In the genomic region with DNA sequence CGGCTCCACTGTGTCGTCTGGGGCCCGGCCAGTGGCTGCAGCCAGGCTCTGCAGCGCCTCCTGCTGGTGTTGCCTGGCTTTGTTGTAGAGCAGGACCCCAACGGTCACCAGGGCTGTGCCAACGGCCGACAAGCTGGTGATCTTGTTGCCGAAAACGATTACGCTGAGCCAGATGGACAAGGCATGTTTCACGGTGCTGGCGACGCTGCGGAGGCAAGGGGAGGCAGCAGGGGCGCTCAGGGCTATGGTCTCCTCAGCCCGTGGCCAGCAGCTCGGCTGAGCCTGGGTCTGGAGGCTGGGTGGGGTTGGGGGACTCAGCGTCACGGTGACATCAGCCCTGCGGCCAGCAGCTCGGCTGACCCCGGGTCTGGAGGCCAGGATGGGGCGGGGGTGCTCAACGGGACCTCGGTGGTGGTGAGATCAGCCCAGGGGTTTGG, we compare ENCODE assay signal across 8 cellular contexts. TPM values are rescaled to one million over a fixed set of nuclear protein-coding genes. Genes with fewer than 3 reads are reported as not detected.
DNase-seq lines count a peak whose midpoint lies in the region; TF ChIP-seq lines count a peak whose summit lies in the region.

No MANE protein-coding gene starts in this region.

- H3K9me3 ChIP-seq in Peyer's patch, result no peaks in the 10 kb centered on the region
- no peaks in the 10 kb centered on the region for H3K9me3 ChIP-seq in endodermal cell (ENCODE audit: control insufficient read depth, low read length)
- H3K9me3 ChIP-seq in sigmoid colon, result no peaks in the 10 kb centered on the region
- no peaks in the 10 kb centered on the region for H3K9me3 ChIP-seq in uterus

- peaks cover 36% of the 10 kb centered on the region for H3K36me3 Mint-ChIP-seq in endodermal cell (ENCODE audit: low read depth)

- H3K4me1 ChIP-seq in Peyer's patch, result no peaks in the 10 kb centered on the region
- no peaks in the 10 kb centered on the region for H3K4me1 ChIP-seq in endodermal cell (ENCODE audit: control insufficient read depth, insufficient read depth, low read length)
- no peaks in the 10 kb centered on the region for H3K4me1 ChIP-seq in sigmoid colon
- no peaks in the 10 kb centered on the region for H3K4me1 ChIP-seq in uterus

- TF ChIP-seq POLR2A in Peyer's patch (IDR thresholded peaks at IDR 0.05), result no peak
- no peak for TF ChIP-seq POLR2A in sigmoid colon (IDR thresholded peaks at IDR 0.05)
- no peak for TF ChIP-seq POLR2A in uterus (IDR thresholded peaks at IDR 0.05)

- no peak for TF ChIP-seq EP300 in sigmoid colon (IDR thresholded peaks at IDR 0.05)

- peak; percentile 42 for TF ChIP-seq CTCF in GM10266 (IDR thresholded peaks at IDR 0.05; ENCODE audit: control insufficient read depth, insufficient read depth, low read depth, missing control alignments)
- peak in 5 of 6 experiments; percentile 26 to 50 (median 38) for TF ChIP-seq CTCF in Peyer's patch (IDR thresholded peaks at IDR 0.05)
- peak; percentile 79 for TF ChIP-seq CTCF in endodermal cell (conservative IDR thresholded peaks at IDR 0.05)
- TF ChIP-seq CTCF in sigmoid colon (IDR thresholded peaks at IDR 0.05), result peak in 3 of 4 experiments; percentile 14 to 35 (median 17)
- no peak for TF ChIP-seq CTCF in uterus (IDR thresholded peaks at IDR 0.05)

- no peak overlapping the region for H3K4me3 Mint-ChIP-seq in endodermal cell

- H3K4me1 Mint-ChIP-seq in endodermal cell, result no peaks in the 10 kb centered on the region

- H3K9ac ChIP-seq in endodermal cell (ENCODE audit: extremely low read depth, low read length, poor library complexity, severe bottlenecking), result no peak overlapping the region

- H3K27me3 ChIP-seq in Peyer's patch, result no peaks in the 10 kb centered on the region
- no peaks in the 10 kb centered on the region for H3K27me3 ChIP-seq in endodermal cell (ENCODE audit: control insufficient read depth, insufficient read depth, low read length, poor library complexity, severe bottlenecking)
- H3K27me3 ChIP-seq in sigmoid colon, result no peaks in the 10 kb centered on the region
- H3K27me3 ChIP-seq in uterus, result no peaks in the 10 kb centered on the region

- H3K36me3 ChIP-seq in Peyer's patch (peaks cover 0 to 66% (median 0%) of the 10 kb centered on the region in 3 donors), endodermal cell (ENCODE audit: control insufficient read depth, insufficient read depth, low read length) (peaks cover 30% of the 10 kb centered on the region), sigmoid colon (peaks cover 13 to 62% (median 37%) of the 10 kb centered on the region in 4 donors), uterus (no peaks in the 10 kb centered on the region)

- peak overlapping the region; percentile 61 for H3K27ac Mint-ChIP-seq in endodermal cell

- no peaks in the 10 kb centered on the region for H3K27me3 Mint-ChIP-seq in endodermal cell (ENCODE audit: insufficient read depth)

- intact Hi-C loops in sigmoid colon (cut with DNase I) (no loop called here), uterus (cut with DNase I; ENCODE audit: low total_unique reads) (no loop called here)

- 96% methylated on average over 21 to 25 of the region's 25 CpGs for WGBS in endodermal cell (ENCODE audit: insufficient coverage in 1 of 2, insufficient read length in 1 of 2), 2 experiments
- WGBS in sigmoid colon, 2 donors, result 88 to 91% methylated on average over 25 of the region's 25 CpGs

- no peak for DNase-seq in GM10266 (ENCODE audit: extremely low spot score)
- DNase-seq in Peyer's patch, result peak in 1 of 3 donors; percentile 50
- peak; percentile 90 for DNase-seq in endodermal cell
- peak; percentile 59 for DNase-seq in sigmoid colon
- DNase-seq in RPMI8226, result no peak
- DNase-seq in LoVo (ENCODE audit: low spot score), result no peak
- no peak for DNase-seq in uterus
- no peak for DNase-seq in NCI-H2171 treated with DMSO at 0.1 percent for 48 hours (lab: John Stamatoyannopoulos, UW)

- H3K27ac ChIP-seq in Peyer's patch, result no peak overlapping the region
- H3K27ac ChIP-seq in endodermal cell (ENCODE audit: low read depth, low read length), result no peak overlapping the region
- no peak overlapping the region for H3K27ac ChIP-seq in sigmoid colon
- H3K27ac ChIP-seq in uterus, result no peak overlapping the region

- H3K4me3 ChIP-seq in Peyer's patch (no peak overlapping the region), endodermal cell (ENCODE audit: low read length) (no peak overlapping the region), sigmoid colon (no peak overlapping the region), uterus (no peak overlapping the region)

- no peaks in the 10 kb centered on the region for H3K9me3 Mint-ChIP-seq in endodermal cell

RNA-seq across cellular contexts. Expression of a gene that starts 7.0 kb away (rescaled TPM):
- total RNA-seq in Peyer's patch, result 100 to 1,000 TPM in 1 of 4 donors, 10 to 100 TPM in 3; 25.7 to 124 (median 40.9) TPM
- 10 to 100 TPM; 31.8 to 33.6 TPM for total RNA-seq in endodermal cell
- polyA plus RNA-seq in endodermal cell (2013, experiment 1 of 2), result 42.7 TPM
- 37.7 TPM for polyA plus RNA-seq in endodermal cell (2013, experiment 2 of 2)
- 10 to 100 TPM; 23.9 to 51.0 (median 27.8) TPM for total RNA-seq in sigmoid colon
- 10 to 100 TPM; 30.0 to 38.4 (median 37.9) TPM for polyA plus RNA-seq in sigmoid colon
- total RNA-seq in uterus, result 10 to 100 TPM in 2 of 4 donors, 1 to 10 TPM in 2; 6.8 to 28.5 (median 11.8) TPM

RNA-seq across cellular contexts. Expression of a gene that starts 26.8 kb away (rescaled TPM):
- total RNA-seq in Peyer's patch (100 to 1,000 TPM in 2 of 4 donors, 10 to 100 TPM in 2; 76.9 to 132 (median 103) TPM), endodermal cell (10 to 100 TPM; 51.2 to 56.9 TPM), sigmoid colon (10 to 100 TPM; 25.0 to 78.1 (median 31.6) TPM), uterus (10 to 100 TPM; 19.1 to 59.2 (median 52.5) TPM)
- polyA plus RNA-seq in endodermal cell (2013, experiment 1 of 2), result 75.3 TPM
- polyA plus RNA-seq in endodermal cell (2013, experiment 2 of 2), result 64.2 TPM
- polyA plus RNA-seq in sigmoid colon, result 10 to 100 TPM in 2 of 3 donors, 1 to 10 TPM in 1; 9.5 to 38.5 (median 12.0) TPM

RNA-seq across cellular contexts. Expression of a gene that starts 33.9 kb away (rescaled TPM):
- total RNA-seq in Peyer's patch (1 to 10 TPM; 1.8 to 5.9 (median 4.1) TPM), endodermal cell (10 to 100 TPM; 14.7 to 19.9 TPM), sigmoid colon (10 to 100 TPM in 2 of 4 donors, 1 to 10 TPM in 2; 1.8 to 58.7 (median 17.2) TPM), uterus (10 to 100 TPM; 10.0 to 97.3 (median 43.7) TPM)
- polyA plus RNA-seq in endodermal cell (2013, experiment 1 of 2), result 10.1 TPM
- polyA plus RNA-seq in endodermal cell (2013, experiment 2 of 2), result 10.4 TPM
- 1 to 10 TPM; 2.2 to 3.6 (median 2.3) TPM for polyA plus RNA-seq in sigmoid colon

RNA-seq across cellular contexts. Expression of a gene that starts 50.5 kb away (rescaled TPM):
- total RNA-seq in Peyer's patch (100 to 1,000 TPM in 3 of 4 donors, 10 to 100 TPM in 1; 68.3 to 162 (median 113) TPM), endodermal cell (10 to 100 TPM; 77.4 to 97.9 TPM), sigmoid colon (10 to 100 TPM; 32.7 to 95.3 (median 53.6) TPM), uterus (10 to 100 TPM; 43.0 to 78.2 (median 57.6) TPM)
- 46.2 TPM for polyA plus RNA-seq in endodermal cell (2013, experiment 1 of 2)
- 42.1 TPM for polyA plus RNA-seq in endodermal cell (2013, experiment 2 of 2)
- 10 to 100 TPM; 24.6 to 77.6 (median 33.3) TPM for polyA plus RNA-seq in sigmoid colon

RNA-seq across cellular contexts. Expression of a gene that starts 58.3 kb away (rescaled TPM):
- total RNA-seq in Peyer's patch (100 to 1,000 TPM; 129 to 269 (median 199) TPM), endodermal cell (10 to 100 TPM; 61.0 to 62.1 TPM), sigmoid colon (10 to 100 TPM; 21.6 to 53.7 (median 37.5) TPM), uterus (10 to 100 TPM in 2 of 4 donors, 1 to 10 TPM in 2; 1.8 to 60.0 (median 7.5) TPM)
- 43.3 TPM for polyA plus RNA-seq in endodermal cell (2013, experiment 1 of 2)
- polyA plus RNA-seq in endodermal cell (2013, experiment 2 of 2), result 36.0 TPM
- 10 to 100 TPM; 19.8 to 35.0 (median 33.1) TPM for polyA plus RNA-seq in sigmoid colon

Comparison
In these comparisons a context has a peak if more than half of its experiments do, and no peak if none do; other contexts are left out.
1. DNase-seq: peak in endodermal cell (single experiment) and sigmoid colon (single experiment); none in GM10266 (single experiment), RPMI8226 (single experiment), LoVo (single experiment), uterus (0 of 2) and NCI-H2171 treated with DMSO at 0.1 percent for 48 hours (single experiment).
2. CTCF ChIP-seq: peak in GM10266 (single experiment), Peyer's patch (5 of 6), endodermal cell (single experiment) and sigmoid colon (3 of 4); none in uterus (0 of 4).